In genomic region chr5:123876265-123876790, GRCh38 we compare ENCODE assay signal across 18 cellular contexts.
A peak's percentile ranks its signal among the peaks of the same experiment; 100 is the strongest.
DNase-seq lines count a peak whose midpoint lies in the region; ATAC-seq and TF ChIP-seq lines count a peak whose summit lies in the region.
"Had no signal": no experiment of that assay in that cellular context is flagged by ENCODE, and none has a peak within 500 bp of the region (broad histone marks: within the 10 kb centered on the region; RNA-seq: fewer than 3 reads in every experiment).

No MANE protein-coding gene starts in this region.

- no peaks in the 10 kb centered on the region for H3K36me3 ChIP-seq in GM23338 (ENCODE audit: insufficient read depth)
- H3K36me3 ChIP-seq in iPS DF 6.9 (ENCODE audit: control insufficient read depth, insufficient read depth, low read length): no peaks in the 10 kb centered on the region
- no peaks in the 10 kb centered on the region for H3K36me3 ChIP-seq in neuron (ENCODE audit: insufficient read depth, low read length)
- no peaks in the 10 kb centered on the region for H3K36me3 ChIP-seq in gastroesophageal sphincter
- H3K36me3 ChIP-seq in tibial artery: no peaks in the 10 kb centered on the region
- H3K36me3 ChIP-seq: BLaER1 treated with 17β-estradiol and CSF1 and Interleukin-3, amounts not matched to agents 10 nM and 100 nM; heart right ventricle; pancreas; sigmoid colon; vagina had no signal

- peak; percentile 51 for ATAC-seq in GM23338
- ATAC-seq in WTC11: peak; percentile 27
- ATAC-seq in gastroesophageal sphincter: no peak

- H3F3A ChIP-seq in GM23338 (replicated peaks; ENCODE audit: low read depth): peaks cover 16% of the 10 kb centered on the region

- no peak for TF ChIP-seq CTCF in GM23338 (conservative IDR thresholded peaks at IDR 0.05; ENCODE audit: low read depth in 2 of 2)
- no peak for TF ChIP-seq CTCF in WTC11 (IDR thresholded peaks at IDR 0.05)
- TF ChIP-seq CTCF in gastroesophageal sphincter (IDR thresholded peaks at IDR 0.05): no peak
- no peak for TF ChIP-seq CTCF in tibial artery (IDR thresholded peaks at IDR 0.05)
- TF ChIP-seq CTCF in CD14-positive monocyte (IDR thresholded peaks at IDR 0.05): no peak

- H2AFZ ChIP-seq in GM23338 (no peak overlapping the region), neuron (ENCODE audit: low read depth, low read length) (peak overlapping the region; percentile 73)

- intact Hi-C loops in tibial artery (cut with DNase I; ENCODE audit: low total_unique reads): no loop called here
- intact Hi-C loops in CD14-positive monocyte (cut with micrococcal nuclease): no loop called here

- H3K27ac ChIP-seq in GM23338 (ENCODE audit: low read depth) (peak overlapping the region; percentile 95), iPS DF 6.9 (ENCODE audit: low read length) (peak overlapping the region; percentile 89), gastroesophageal sphincter (no peak overlapping the region), tibial artery (no peak overlapping the region)
- H3K27ac ChIP-seq: BLaER1 treated with 17β-estradiol and CSF1 and Interleukin-3, amounts not matched to agents 10 nM and 100 nM; sigmoid colon; vagina had no signal

- H3K4me3 Mint-ChIP-seq in GM23338 (peak overlapping the region; percentile 54), WTC11 (peak overlapping the region; percentile 59), CD14-positive monocyte (no peak overlapping the region)

- no peaks in the 10 kb centered on the region for H4K20me1 ChIP-seq in GM23338 (replicated peaks; ENCODE audit: insufficient read depth)
- H4K20me1 ChIP-seq: BLaER1 treated with 17β-estradiol and CSF1 and Interleukin-3, amounts not matched to agents 10 nM and 100 nM had no signal

- H3K27me3 ChIP-seq in GM23338 (ENCODE audit: insufficient read depth): no peaks in the 10 kb centered on the region
- no peaks in the 10 kb centered on the region for H3K27me3 ChIP-seq in iPS DF 6.9 (ENCODE audit: control insufficient read depth, insufficient read depth, low read length)
- no peaks in the 10 kb centered on the region for H3K27me3 ChIP-seq in neuron (ENCODE audit: insufficient read depth, low read length)
- no peaks in the 10 kb centered on the region for H3K27me3 ChIP-seq in gastroesophageal sphincter
- no peaks in the 10 kb centered on the region for H3K27me3 ChIP-seq in tibial artery
- H3K27me3 ChIP-seq: BLaER1 treated with 17β-estradiol and CSF1 and Interleukin-3, amounts not matched to agents 10 nM and 100 nM; heart right ventricle; pancreas; sigmoid colon; vagina had no signal

- H3K27ac Mint-ChIP-seq in GM23338 (peak overlapping the region; percentile 98), WTC11 (peak overlapping the region; percentile 97), CD14-positive monocyte (no peak overlapping the region)

- H3K9me3 ChIP-seq in iPS DF 6.9 (ENCODE audit: control insufficient read depth, insufficient read depth, low read length) (no peaks in the 10 kb centered on the region), neuron (ENCODE audit: low read length) (no peaks in the 10 kb centered on the region), gastroesophageal sphincter (no peaks in the 10 kb centered on the region), tibial artery (no peaks in the 10 kb centered on the region)
- H3K9me3 ChIP-seq: BLaER1 treated with 17β-estradiol and CSF1 and Interleukin-3, amounts not matched to agents 10 nM and 100 nM; heart right ventricle; pancreas; sigmoid colon; vagina had no signal

- no peak for TF ChIP-seq POLR2A in gastroesophageal sphincter (IDR thresholded peaks at IDR 0.05)

- H3K4me1 Mint-ChIP-seq in GM23338: peaks cover 56% of the 10 kb centered on the region
- peaks cover 72% of the 10 kb centered on the region for H3K4me1 Mint-ChIP-seq in WTC11
- peaks cover 3% of the 10 kb centered on the region for H3K4me1 Mint-ChIP-seq in CD14-positive monocyte

- CTCF ChIA-PET in WTC11 (lab: Charles Lee): interaction anchor here (0.6 to 1.1 kb wide), 2 partner anchors 204 to 917 kb away, joined by 3 to 6 read pairs; no protein-coding TSS in a partner anchor

- no peaks in the 10 kb centered on the region for H3K9me2 ChIP-seq in GM23338 (ENCODE audit: insufficient read depth)

- H3K9me3 Mint-ChIP-seq in GM23338: no peaks in the 10 kb centered on the region
- H3K9me3 Mint-ChIP-seq in WTC11: no peaks in the 10 kb centered on the region; the same call in 1 of the 2 replicates
- H3K9me3 Mint-ChIP-seq in CD14-positive monocyte: peaks cover 0 to 3% (median under 1%) of the 10 kb centered on the region in 7 donors

- H3K36me3 Mint-ChIP-seq in GM23338 (ENCODE audit: low read depth): peaks cover 3% of the 10 kb centered on the region; the same call in 1 of the 3 replicates
- no peaks in the 10 kb centered on the region for H3K36me3 Mint-ChIP-seq in WTC11
- H3K36me3 Mint-ChIP-seq in CD14-positive monocyte: no peaks in the 10 kb centered on the region

- no peaks in the 10 kb centered on the region for H3K79me2 ChIP-seq in GM23338 (replicated peaks; ENCODE audit: insufficient read depth)

- peak overlapping the region; percentile 44 for H3K4me2 ChIP-seq in GM23338

- H3K4me1 ChIP-seq in GM23338 (ENCODE audit: insufficient read depth) (peaks cover 49% of the 10 kb centered on the region), iPS DF 6.9 (ENCODE audit: control insufficient read depth, insufficient read depth, low read length) (peaks cover 10% of the 10 kb centered on the region; the same call in 1 of the 2 replicates), neuron (ENCODE audit: insufficient read depth, low read length) (peaks cover 50% of the 10 kb centered on the region), gastroesophageal sphincter (peaks cover 0 to 28% (median 12%) of the 10 kb centered on the region in 3 donors), tibial artery (peaks cover 0 to 1% (median 0%) of the 10 kb centered on the region in 4 donors)
- H3K4me1 ChIP-seq: vagina had no signal

- H3K4me3 ChIP-seq in GM23338 (peak overlapping the region; percentile 15), iPS DF 6.9 (ENCODE audit: low read length) (no peak overlapping the region), neuron (ENCODE audit: low read length) (peak overlapping the region; percentile 5), gastroesophageal sphincter (no peak overlapping the region), tibial artery (no peak overlapping the region)
- H3K4me3 ChIP-seq: BLaER1 treated with 17β-estradiol and CSF1 and Interleukin-3, amounts not matched to agents 10 nM and 100 nM; lung; pancreas; sigmoid colon; vagina had no signal

- TF ChIP-seq EP300 in gastroesophageal sphincter (IDR thresholded peaks at IDR 0.05): no peak

- H3K27me3 Mint-ChIP-seq in GM23338 (ENCODE audit: insufficient read depth, low read depth, poor library complexity): peaks cover 6% of the 10 kb centered on the region
- H3K27me3 Mint-ChIP-seq in WTC11 (ENCODE audit: low read depth): peaks cover 4% of the 10 kb centered on the region; the same call in 1 of the 2 replicates
- H3K27me3 Mint-ChIP-seq in CD14-positive monocyte (ENCODE audit: low read depth in 3 of 3): no peaks in the 10 kb centered on the region

- WGBS in iPS DF 6.9 (ENCODE audit: insufficient coverage, insufficient read length): no CpG with 5 or more reads among the region's 4 CpGs
- 83 to 90% methylated on average over 2 to 4 of the region's 4 CpGs for WGBS in gastroesophageal sphincter (ENCODE audit: low coverage in 1 of 2), 2 donors

- POLR2A ChIA-PET in WTC11 (lab: Charles Lee): interaction anchor here (0.6 kb wide), 1 partner anchor 1837 kb away, joined by 3 read pairs; no protein-coding TSS in a partner anchor

- DNase-seq in GM23338 (ENCODE audit: low spot score) (peak; percentile 46), WTC11 (ENCODE audit: low spot score) (no peak), iPS DF 6.9 (ENCODE audit: low read depth, low spot score) (no peak), tibial artery (no peak), kidney glomerular epithelial cell (lab: John Stamatoyannopoulos, UW) (no peak), CD14-positive monocyte (ENCODE audit: low spot score) (no peak)
- DNase-seq: activated CD4-positive, alpha-beta T cell treated with anti-CD3 and anti-CD28 coated beads for 1 hour; activated naive CD4-positive, alpha-beta T cell treated with Interleukin-2 at 50 U/mL for 16 hours; activated T-cell treated with anti-CD3 and anti-CD28 coated beads, Interleukin-2, amount 50 U/mL, for 1 hour; central memory CD4-positive, alpha-beta T cell; sigmoid colon had no signal

TF ChIP-seq in GM23338, 12 proteins besides CTCF, POLR2A, EP300 and RAD21:
- no peak for TF ChIP-seq EZH2 (IDR thresholded peaks at IDR 0.05; ENCODE audit: low read depth, unreplicated experiment)
- TF ChIP-seq NANOG (IDR thresholded peaks at IDR 0.05; ENCODE audit: borderline replicate concordance): peak; percentile 68

TF ChIP-seq in WTC11, 78 proteins besides CTCF, POLR2A, EP300 and RAD21 (continues in another document):
- no peak for TF ChIP-seq ZNF423 (CRISPR knock-in tag; IDR thresholded peaks at IDR 0.05)
- TF ChIP-seq GABPB1 (CRISPR knock-in tag; IDR thresholded peaks at IDR 0.05): no peak
- TF ChIP-seq, protein P1, sequence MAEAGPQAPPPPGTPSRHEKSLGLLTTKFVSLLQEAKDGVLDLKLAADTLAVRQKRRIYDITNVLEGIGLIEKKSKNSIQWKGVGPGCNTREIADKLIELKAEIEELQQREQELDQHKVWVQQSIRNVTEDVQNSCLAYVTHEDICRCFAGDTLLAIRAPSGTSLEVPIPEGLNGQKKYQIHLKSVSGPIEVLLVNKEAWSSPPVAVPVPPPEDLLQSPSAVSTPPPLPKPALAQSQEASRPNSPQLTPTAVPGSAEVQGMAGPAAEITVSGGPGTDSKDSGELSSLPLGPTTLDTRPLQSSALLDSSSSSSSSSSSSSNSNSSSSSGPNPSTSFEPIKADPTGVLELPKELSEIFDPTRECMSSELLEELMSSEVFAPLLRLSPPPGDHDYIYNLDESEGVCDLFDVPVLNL (CRISPR knock-in tag; IDR thresholded peaks at IDR 0.05; ENCODE audit: borderline replicate concordance, low read depth): no peak
- TF ChIP-seq GTF2I (CRISPR knock-in tag; conservative IDR thresholded peaks at IDR 0.05): no peak
- TF ChIP-seq ZMAT4 (CRISPR knock-in tag; IDR thresholded peaks at IDR 0.05): no peak
- no peak for TF ChIP-seq MLX (CRISPR knock-in tag; IDR thresholded peaks at IDR 0.05)
- no peak for TF ChIP-seq GRHL2 (CRISPR knock-in tag; IDR thresholded peaks at IDR 0.05; ENCODE audit: insufficient replicate concordance, severe bottlenecking)

Comparison
In these comparisons a context has a peak if more than half of its experiments do, and no peak if none do; other contexts are left out.
1. H3K27ac ChIP-seq: peak in GM23338 (single experiment) and iPS DF 6.9 (single experiment); none in gastroesophageal sphincter (0 of 4) and tibial artery (0 of 2).
2. H3K4me3 ChIP-seq: peak in GM23338 (single experiment) and neuron (single experiment); none in iPS DF 6.9 (single experiment), gastroesophageal sphincter (0 of 2) and tibial artery (0 of 2).
3. H3K27ac Mint-ChIP-seq: peak in GM23338 (single experiment) and WTC11 (single experiment); none in CD14-positive monocyte (0 of 7).
4. H3K4me3 Mint-ChIP-seq: peak in GM23338 (single experiment) and WTC11 (single experiment); none in CD14-positive monocyte (0 of 2).